8 cellular contexts compared by ENCODE assay signal in genomic region chr1:201022824-201023516, GRCh38. TPM values are rescaled to one million over a fixed set of nuclear protein-coding genes. Genes with fewer than 3 reads are reported as not detected.
A peak's percentile ranks its signal among the peaks of the same experiment; 100 is the strongest.
DNase-seq lines count a peak whose midpoint lies in the region; ATAC-seq, FAIRE-seq and TF ChIP-seq lines count a peak whose summit lies in the region.

No MANE protein-coding gene starts in this region.

- peak overlapping the region; percentile 17 for H3K9ac ChIP-seq in HUES64 (ENCODE audit: low read depth, low read length)
- H3K9ac ChIP-seq in rectal smooth muscle tissue (ENCODE audit: low read length), result no peak overlapping the region

- H3K36me3 ChIP-seq in CD8-positive, alpha-beta memory T cell (ENCODE audit: insufficient read depth, low read length), result no peaks in the 10 kb centered on the region
- H3K36me3 ChIP-seq in HUES64 (ENCODE audit: insufficient read depth, low read length) (peaks cover 3% of the 10 kb centered on the region; the same call in 1 of the 2 replicates), gastroesophageal sphincter (no peaks in the 10 kb centered on the region), rectal smooth muscle tissue (ENCODE audit: control insufficient read depth, insufficient read depth, low read length) (no peaks in the 10 kb centered on the region)

- peak overlapping the region; percentile 92 for H3K4me3 ChIP-seq in CD8-positive, alpha-beta memory T cell (ENCODE audit: low read length)
- H3K4me3 ChIP-seq in HUES64 (ENCODE audit: low read length) (peak overlapping the region; percentile 52), gastroesophageal sphincter (peak overlapping the region; percentile 49 to 68), rectal smooth muscle tissue (ENCODE audit: low read length) (peak overlapping the region; percentile 55)

- H3K9me3 Mint-ChIP-seq in CD8-positive, alpha-beta memory T cell, result no peaks in the 10 kb centered on the region
- no peaks in the 10 kb centered on the region for H3K9me3 Mint-ChIP-seq in activated T-cell treated with anti-CD3 and anti-CD28 coated beads, Interleukin-2, amount 50 U/mL, for 24 hours

- TF ChIP-seq EP300 in gastroesophageal sphincter (IDR thresholded peaks at IDR 0.05), result no peak

- peak overlapping the region; percentile 90 to 100 (median 96) for H3K27ac Mint-ChIP-seq in CD8-positive, alpha-beta memory T cell
- peak overlapping the region; percentile 98 for H3K27ac Mint-ChIP-seq in activated T-cell treated with anti-CD3 and anti-CD28 coated beads, Interleukin-2, amount 50 U/mL, for 24 hours

- POLR2A ChIA-PET in CD8-positive, alpha-beta memory T cell (lab: Charles Lee), result interaction anchor here (0.8 to 1.8 kb wide), 2 partner anchors 12 to 131 kb away, joined by 3 to 4 read pairs; partner anchors contain the start of gene TMEM9

- H3K4me1 ChIP-seq in CD8-positive, alpha-beta memory T cell (ENCODE audit: insufficient read depth, low read length), result peaks cover 64% of the 10 kb centered on the region
- H3K4me1 ChIP-seq in HUES64 (ENCODE audit: insufficient read depth, low read length), result peaks cover 50% of the 10 kb centered on the region
- peaks cover 0 to 67% (median 17%) of the 10 kb centered on the region in 3 donors for H3K4me1 ChIP-seq in gastroesophageal sphincter
- H3K4me1 ChIP-seq in rectal smooth muscle tissue (ENCODE audit: control insufficient read depth, insufficient read depth, low read length), result no peaks in the 10 kb centered on the region

- CTCF ChIA-PET in CD8-positive, alpha-beta memory T cell (lab: Charles Lee), result interaction anchor here (1.0 to 7.0 kb wide), 7 partner anchors 13 to 91 kb away, joined by 3 to 63 read pairs (median 6); no protein-coding TSS in a partner anchor

- 3% methylated on average over 56 of the region's 56 CpGs for WGBS in HUES64
- WGBS in gastroesophageal sphincter (ENCODE audit: low coverage in 1 of 2), 2 donors, result 13 to 28% methylated on average over 4 to 5 of the region's 56 CpGs

- peak overlapping the region; percentile 92 to 99 (median 97) for H3K4me3 Mint-ChIP-seq in CD8-positive, alpha-beta memory T cell
- peak overlapping the region; percentile 92 for H3K4me3 Mint-ChIP-seq in activated T-cell treated with anti-CD3 and anti-CD28 coated beads, Interleukin-2, amount 50 U/mL, for 24 hours

- no peaks in the 10 kb centered on the region for H3K27me3 ChIP-seq in CD8-positive, alpha-beta memory T cell (ENCODE audit: insufficient read depth, low read length, poor library complexity, severe bottlenecking)
- H3K27me3 ChIP-seq in HUES64 (ENCODE audit: insufficient read depth, low read length) (peaks cover 10% of the 10 kb centered on the region), gastroesophageal sphincter (peaks cover 11% of the 10 kb centered on the region), rectal smooth muscle tissue (ENCODE audit: control insufficient read depth, insufficient read depth, low read length) (peaks cover 4% of the 10 kb centered on the region)

- peaks cover 0 to 2% of the 10 kb centered on the region in 2 donors for H3K27me3 Mint-ChIP-seq in CD8-positive, alpha-beta memory T cell
- H3K27me3 Mint-ChIP-seq in activated T-cell treated with anti-CD3 and anti-CD28 coated beads, Interleukin-2, amount 50 U/mL, for 24 hours, result no peaks in the 10 kb centered on the region

- peak overlapping the region; percentile 73 for H3K27ac ChIP-seq in CD8-positive, alpha-beta memory T cell (ENCODE audit: low read depth, low read length)
- H3K27ac ChIP-seq in HUES64 (ENCODE audit: low read depth, low read length), result no peak overlapping the region
- H3K27ac ChIP-seq in gastroesophageal sphincter, result peak overlapping the region in 3 of 4 donors; percentile 7 to 72 (median 28)
- H3K27ac ChIP-seq in rectal smooth muscle tissue (ENCODE audit: low read depth, low read length), result no peak overlapping the region

- H3K9me3 ChIP-seq in CD8-positive, alpha-beta memory T cell (ENCODE audit: low read length), result no peaks in the 10 kb centered on the region
- H3K9me3 ChIP-seq in HUES64 (ENCODE audit: insufficient read depth, low read depth, low read length), result no peaks in the 10 kb centered on the region
- no peaks in the 10 kb centered on the region for H3K9me3 ChIP-seq in gastroesophageal sphincter

- no peak for ATAC-seq in gastroesophageal sphincter

- peaks cover 0 to 15% (median 2%) of the 10 kb centered on the region in 3 donors for H3K36me3 Mint-ChIP-seq in CD8-positive, alpha-beta memory T cell
- peaks cover 24% of the 10 kb centered on the region for H3K36me3 Mint-ChIP-seq in activated T-cell treated with anti-CD3 and anti-CD28 coated beads, Interleukin-2, amount 50 U/mL, for 24 hours (ENCODE audit: low read depth)

- TF ChIP-seq POLR2A in gastroesophageal sphincter (IDR thresholded peaks at IDR 0.05), result no peak

- no peak for FAIRE-seq in frontal cortex (lab: Jason Lieb, UNC)

- peak; percentile 34 to 57 (median 41) for DNase-seq in CD8-positive, alpha-beta memory T cell
- peak; percentile 68 for DNase-seq in activated T-cell treated with anti-CD3 and anti-CD28 coated beads, Interleukin-2, amount 50 U/mL, for 24 hours
- DNase-seq in ureter (ENCODE audit: low spot score), result no peak
- DNase-seq in dedifferentiated amniotic fluid mesenchymal stem cell (ENCODE audit: extremely low spot score), result no peak
- DNase-seq in frontal cortex (ENCODE audit: low spot score in 2 of 2), result no peak

- H3K4me1 Mint-ChIP-seq in CD8-positive, alpha-beta memory T cell, result peaks cover 59 to 83% (median 65%) of the 10 kb centered on the region in 3 donors
- H3K4me1 Mint-ChIP-seq in activated T-cell treated with anti-CD3 and anti-CD28 coated beads, Interleukin-2, amount 50 U/mL, for 24 hours (ENCODE audit: low read depth), result peaks cover 87% of the 10 kb centered on the region

- no peak for TF ChIP-seq CTCF in gastroesophageal sphincter (IDR thresholded peaks at IDR 0.05)

RNA-seq across cellular contexts. Expression of gene KIF21B, which starts 0.5 kb away (rescaled TPM):
- total RNA-seq in CD8-positive, alpha-beta memory T cell, result 10 to 100 TPM; 37.5 to 37.6 TPM
- 9.9 TPM for polyA plus RNA-seq in CD8-positive, alpha-beta memory T cell
- polyA plus RNA-seq in HUES64 (2013, experiment 1 of 2), result 10.5 TPM
- 13.0 TPM for polyA plus RNA-seq in HUES64 (2013, experiment 2 of 2)
- 1 to 10 TPM; 1.2 to 1.9 (median 1.6) TPM for total RNA-seq in gastroesophageal sphincter
- total RNA-seq in ureter, result 10.7 TPM
- 127 TPM for total RNA-seq in frontal cortex

Comparison
In these comparisons a context has a peak if more than half of its experiments do, and no peak if none do; other contexts are left out.
1. DNase-seq: peak in CD8-positive, alpha-beta memory T cell (5 of 5) and activated T-cell treated with anti-CD3 and anti-CD28 coated beads, Interleukin-2, amount 50 U/mL, for 24 hours (single experiment); none in ureter (single experiment), dedifferentiated amniotic fluid mesenchymal stem cell (single experiment) and frontal cortex (0 of 2).
2. H3K27ac ChIP-seq: peak in CD8-positive, alpha-beta memory T cell (single experiment) and gastroesophageal sphincter (3 of 4); none in HUES64 (single experiment) and rectal smooth muscle tissue (single experiment).
3. Peak in every context shown above with its lines, with median percentiles within 50 percentile points of each other: H3K4me3 ChIP-seq.